ENCODE assay signal across 7 cellular contexts in the genomic region with DNA sequence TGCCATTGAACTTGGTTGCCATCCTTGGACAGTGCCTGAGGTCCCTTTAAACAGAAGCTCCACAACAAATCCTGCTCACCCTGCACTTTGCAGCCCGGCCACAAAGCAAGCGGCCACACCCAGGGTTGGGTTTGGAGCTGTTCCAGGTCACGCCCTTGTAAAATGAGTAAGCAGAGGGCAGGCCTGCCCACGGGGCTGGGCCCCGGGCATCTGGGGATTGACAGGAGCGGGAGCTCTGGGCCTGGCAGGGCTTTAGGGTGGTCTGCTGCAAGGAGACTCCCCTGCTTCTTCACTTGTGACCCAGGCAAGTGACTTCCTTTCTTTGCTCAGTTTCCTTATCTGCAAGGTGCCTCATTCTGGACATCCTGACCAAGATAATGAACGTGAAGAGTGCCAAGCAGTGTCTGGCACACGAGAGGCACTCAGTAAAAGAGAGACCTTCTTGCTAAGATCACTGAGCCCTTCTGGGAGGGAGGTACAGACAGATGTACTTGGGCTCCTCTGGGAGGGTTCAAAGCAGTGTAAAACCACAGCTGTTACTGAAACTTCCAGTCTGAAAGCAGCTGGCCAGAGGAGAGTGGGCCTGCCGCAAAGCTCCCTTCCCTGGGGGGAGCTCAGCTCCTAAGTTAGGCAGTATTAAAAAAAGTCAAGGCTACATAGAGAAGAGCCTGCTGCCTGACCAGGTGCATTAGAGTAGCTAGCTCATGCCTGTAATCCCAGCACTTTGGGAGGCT. TPM values are rescaled to one million over a fixed set of nuclear protein-coding genes. Genes with fewer than 3 reads are reported as not detected.
A peak's percentile ranks its signal among the peaks of the same experiment; 100 is the strongest.
DNase-seq lines count a peak whose midpoint lies in the region; ATAC-seq lines count a peak whose summit lies in the region.

No MANE protein-coding gene starts in this region.

- no peaks in the 10 kb centered on the region for H3K27me3 Mint-ChIP-seq in natural killer cell treated with Interleukin-12 subunit alpha and Interleukin-12 subunit beta and Interleukin-15 and Interleukin-18, amount 100 ng/mL, for 72 hours

- H3K27me3 ChIP-seq in effector memory CD4-positive, alpha-beta T cell (replicated peaks; ENCODE audit: control insufficient read depth, insufficient read depth, low read length, poor library complexity, severe bottlenecking), result no peaks in the 10 kb centered on the region
- H3K27me3 ChIP-seq in thymus (ENCODE audit: control insufficient read depth, insufficient read depth), result no peaks in the 10 kb centered on the region

- peak overlapping the region; percentile 76 for H3K4me3 Mint-ChIP-seq in natural killer cell treated with Interleukin-12 subunit alpha and Interleukin-12 subunit beta and Interleukin-15 and Interleukin-18, amount 100 ng/mL, for 72 hours

- H3K9me3 Mint-ChIP-seq in natural killer cell treated with Interleukin-12 subunit alpha and Interleukin-12 subunit beta and Interleukin-15 and Interleukin-18, amount 100 ng/mL, for 72 hours, result no peaks in the 10 kb centered on the region

- peaks cover 54 to 64% of the 10 kb centered on the region in 2 donors for H3K4me1 Mint-ChIP-seq in natural killer cell treated with Interleukin-12 subunit alpha and Interleukin-12 subunit beta and Interleukin-15 and Interleukin-18, amount 100 ng/mL, for 72 hours (ENCODE audit: low read depth in 2 of 2)

- H3K27ac ChIP-seq in effector memory CD4-positive, alpha-beta T cell (ENCODE audit: insufficient read depth, low read length, poor library complexity, severe bottlenecking), result peak overlapping the region; percentile 64
- peak overlapping the region; percentile 89 for H3K27ac ChIP-seq in thymus (ENCODE audit: low read depth)

- no peaks in the 10 kb centered on the region for H3K36me3 ChIP-seq in effector memory CD4-positive, alpha-beta T cell (ENCODE audit: control insufficient read depth, insufficient read depth, low read length)
- no peaks in the 10 kb centered on the region for H3K36me3 ChIP-seq in thymus (ENCODE audit: control insufficient read depth, insufficient read depth)

- peak; percentile 69 to 94 for DNase-seq in NCI-H524 (lab: John Stamatoyannopoulos, UW)
- DNase-seq in activated CD4-positive, alpha-beta T cell treated with anti-CD3 and anti-CD28 coated beads, Interleukin-2, amount 50 U/mL, for 24 hours (ENCODE audit: low read depth in 1 of 2, low spot score in 1 of 2), result peak; percentile 43 to 65
- peak; percentile 60 to 74 (median 65) for DNase-seq in effector memory CD4-positive, alpha-beta T cell
- peak; percentile 67 for DNase-seq in natural killer cell treated with Interleukin-12 subunit alpha and Interleukin-12 subunit beta and Interleukin-15 and Interleukin-18, amount 100 ng/mL, for 72 hours (ENCODE audit: low spot score)

- H3K4me1 ChIP-seq in effector memory CD4-positive, alpha-beta T cell (ENCODE audit: control insufficient read depth, insufficient read depth, low read length, poor library complexity, severe bottlenecking), result peaks cover 91% of the 10 kb centered on the region
- H3K4me1 ChIP-seq in thymus (ENCODE audit: control insufficient read depth, insufficient read depth, low read length), result peaks cover 58% of the 10 kb centered on the region

- peak overlapping the region; percentile 37 for H3K4me3 ChIP-seq in effector memory CD4-positive, alpha-beta T cell (ENCODE audit: insufficient read depth, low read depth, low read length, poor library complexity, severe bottlenecking)
- H3K4me3 ChIP-seq in thymus (ENCODE audit: low read length), result peak overlapping the region; percentile 76

- no peaks in the 10 kb centered on the region for H3K9me3 ChIP-seq in effector memory CD4-positive, alpha-beta T cell (ENCODE audit: control insufficient read depth, low read length)
- no peaks in the 10 kb centered on the region for H3K9me3 ChIP-seq in thymus (ENCODE audit: control insufficient read depth)

- ATAC-seq in GM18517 (IDR thresholded peaks at IDR 0.05; ENCODE audit: unreplicated experiment) (peak; percentile 49), HG03066 (IDR thresholded peaks at IDR 0.05; ENCODE audit: low read depth, unreplicated experiment) (peak; percentile 59)
- ATAC-seq in natural killer cell treated with Interleukin-12 subunit alpha and Interleukin-12 subunit beta and Interleukin-15 and Interleukin-18, amount 100 ng/mL, for 72 hours, result peak; percentile 68 to 73

- 2% methylated on average over 9 of the region's 9 CpGs for WGBS in thymus

- no peaks in the 10 kb centered on the region for H3K36me3 Mint-ChIP-seq in natural killer cell treated with Interleukin-12 subunit alpha and Interleukin-12 subunit beta and Interleukin-15 and Interleukin-18, amount 100 ng/mL, for 72 hours

- peak overlapping the region; percentile 58 to 61 for H3K27ac Mint-ChIP-seq in natural killer cell treated with Interleukin-12 subunit alpha and Interleukin-12 subunit beta and Interleukin-15 and Interleukin-18, amount 100 ng/mL, for 72 hours

RNA-seq across cellular contexts. Expression of a gene that starts 2.6 kb away (rescaled TPM):
- total RNA-seq in natural killer cell treated with Interleukin-12 subunit alpha and Interleukin-12 subunit beta and Interleukin-15 and Interleukin-18, amount 100 ng/mL, for 72 hours, result 10 to 100 TPM; 10.7 to 15.5 TPM
- 2.0 TPM for polyA plus RNA-seq in thymus

RNA-seq across cellular contexts. Expression of a gene that starts 30.9 kb away (rescaled TPM):
- total RNA-seq in natural killer cell treated with Interleukin-12 subunit alpha and Interleukin-12 subunit beta and Interleukin-15 and Interleukin-18, amount 100 ng/mL, for 72 hours, result 1 to 10 TPM; 2.6 to 5.0 TPM
- polyA plus RNA-seq in thymus, result 131 TPM

RNA-seq across cellular contexts. Expression of a gene that starts 44.4 kb away (rescaled TPM):
- total RNA-seq in natural killer cell treated with Interleukin-12 subunit alpha and Interleukin-12 subunit beta and Interleukin-15 and Interleukin-18, amount 100 ng/mL, for 72 hours, result not detected
- polyA plus RNA-seq in thymus, result 10.4 TPM

Comparison
In these comparisons a context has a peak if more than half of its experiments do, and no peak if none do; other contexts are left out.
1. Peak in every context shown above with its lines: DNase-seq, ATAC-seq, H3K4me3 ChIP-seq and H3K27ac ChIP-seq.